18 cellular contexts compared by ENCODE assay signal in the genomic region with DNA sequence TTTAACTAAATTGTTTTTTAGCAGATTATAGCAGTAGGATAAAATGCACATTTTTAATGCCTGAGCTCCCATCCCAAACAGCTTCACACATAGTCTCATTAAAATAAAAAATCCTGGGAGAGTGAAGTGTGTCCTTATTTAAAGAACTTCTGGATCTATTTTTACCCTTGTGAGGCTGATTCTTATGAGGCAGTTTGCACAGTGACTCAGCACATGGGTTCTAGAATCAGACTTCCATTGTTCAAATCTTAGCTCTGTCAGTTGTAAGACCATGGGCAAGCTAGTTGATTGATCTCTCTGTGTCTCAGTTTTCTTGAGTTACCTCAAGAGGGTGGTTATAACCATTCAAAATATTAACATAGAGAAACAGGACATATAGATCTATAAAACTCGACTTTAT.
"Had no signal": no experiment of that assay in that cellular context is flagged by ENCODE, and none has a peak within 500 bp of the region (broad histone marks: within the 10 kb centered on the region; RNA-seq: fewer than 3 reads in every experiment).

No MANE protein-coding gene starts in this region.

- H3K27ac ChIP-seq: parathyroid adenoma, tibial artery, uterus had no signal

- H3K4me1 Mint-ChIP-seq: activated CD4-positive, alpha-beta T cell treated with anti-CD3 and anti-CD28 coated beads, Interleukin-2, amount 10 ng/mL, durations not matched to agents 7 days and 5 days; naive thymus-derived CD8-positive, alpha-beta T cell; stimulated activated memory B cell treated with anti-CD40 and anti-IgM and Interleukin-4, amounts not matched to agents 10 μg/mL and 1 μg/mL and 100 μg/mL, for 72 hours had no signal

- H3K9me3 ChIP-seq: tibial artery, uterus had no signal

- H3K9ac ChIP-seq: parathyroid adenoma had no signal

- ATAC-seq: left lobe of liver; naive thymus-derived CD8-positive, alpha-beta T cell; stimulated activated memory B cell treated with anti-CD40 and anti-IgM and Interleukin-4, amounts not matched to agents 10 μg/mL and 1 μg/mL and 100 μg/mL, for 72 hours had no signal

- H3K79me2 ChIP-seq: parathyroid adenoma had no signal

- H3K4me3 Mint-ChIP-seq: activated CD4-positive, alpha-beta T cell treated with anti-CD3 and anti-CD28 coated beads, Interleukin-2, amount 10 ng/mL, durations not matched to agents 7 days and 5 days; activated naive CD8-positive, alpha-beta T cell; brain; naive thymus-derived CD8-positive, alpha-beta T cell; stimulated activated memory B cell treated with anti-CD40 and anti-IgM and Interleukin-4, amounts not matched to agents 10 μg/mL and 1 μg/mL and 100 μg/mL, for 72 hours had no signal

- H3K27me3 ChIP-seq: tibial artery, uterus had no signal

- H3K9me3 Mint-ChIP-seq: activated CD4-positive, alpha-beta T cell treated with anti-CD3 and anti-CD28 coated beads, Interleukin-2, amount 10 ng/mL, durations not matched to agents 7 days and 5 days; brain; stimulated activated memory B cell treated with anti-CD40 and anti-IgM and Interleukin-4, amounts not matched to agents 10 μg/mL and 1 μg/mL and 100 μg/mL, for 72 hours had no signal

- H3K36me3 Mint-ChIP-seq: activated naive CD8-positive, alpha-beta T cell; brain; naive thymus-derived CD8-positive, alpha-beta T cell; stimulated activated memory B cell treated with anti-CD40 and anti-IgM and Interleukin-4, amounts not matched to agents 10 μg/mL and 1 μg/mL and 100 μg/mL, for 72 hours had no signal

- H2AFZ ChIP-seq: parathyroid adenoma had no signal

- H3K4me1 ChIP-seq: parathyroid adenoma, uterus had no signal

- DNase-seq: activated CD4-positive, alpha-beta T cell treated with anti-CD3 and anti-CD28 coated beads, Interleukin-2, amount 10 ng/mL, durations not matched to agents 7 days and 5 days; activated CD8-positive, alpha-beta memory T cell treated with anti-CD3 and anti-CD28 coated beads, Interleukin-2, amount 50 U/mL, for 48 hours; activated gamma-delta T cell treated with Interleukin-2 at 50 U/mL for 16 hours; amniotic stem cell; cerebellar nuclear complex; dermis blood vessel endothelial cell; erythroblast; naive thymus-derived CD8-positive, alpha-beta T cell; retina; stimulated activated CD4-positive, alpha-beta T cell treated with anti-CD3 and anti-CD28 coated beads, Interleukin-2, amount 100 ng/mL, for 48 hours; tibial artery; uterus had no signal

- H3K27ac Mint-ChIP-seq: activated CD4-positive, alpha-beta T cell treated with anti-CD3 and anti-CD28 coated beads, Interleukin-2, amount 10 ng/mL, durations not matched to agents 7 days and 5 days; activated naive CD8-positive, alpha-beta T cell; brain; stimulated activated memory B cell treated with anti-CD40 and anti-IgM and Interleukin-4, amounts not matched to agents 10 μg/mL and 1 μg/mL and 100 μg/mL, for 72 hours had no signal

- H3K27me3 Mint-ChIP-seq: activated CD4-positive, alpha-beta T cell treated with anti-CD3 and anti-CD28 coated beads, Interleukin-2, amount 10 ng/mL, durations not matched to agents 7 days and 5 days; stimulated activated memory B cell treated with anti-CD40 and anti-IgM and Interleukin-4, amounts not matched to agents 10 μg/mL and 1 μg/mL and 100 μg/mL, for 72 hours had no signal

- FAIRE-seq: islet of Langerhans had no signal

- H3K4me3 ChIP-seq: tibial artery, uterus had no signal

- H3K36me3 ChIP-seq: tibial artery, uterus had no signal
